29 cellular contexts compared by ENCODE assay signal in genomic region chr15:80462111-80462510, GRCh38. TPM values are rescaled to one million over a fixed set of nuclear protein-coding genes. Genes with fewer than 3 reads are reported as not detected.
"Had no signal": no experiment of that assay in that cellular context is flagged by ENCODE, and none has a peak within 500 bp of the region (broad histone marks: within the 10 kb centered on the region; RNA-seq: fewer than 3 reads in every experiment).

No MANE protein-coding gene starts in this region.

- H3K27ac Mint-ChIP-seq: immature natural killer cell; mesothelial cell of epicardium; naive thymus-derived CD4-positive, alpha-beta T cell; natural killer cell treated with Interleukin-12 subunit alpha and Interleukin-12 subunit beta and Interleukin-15 and Interleukin-18, amount 100 ng/mL, for 72 hours; stimulated activated effector memory CD8-positive, alpha-beta T cell treated with anti-CD3 and anti-CD28 coated beads, Interleukin-12 subunit alpha, Interleukin-12 subunit beta, amount 100 ng/mL, for 72 hours; stimulated activated naive CD8-positive, alpha-beta T cell treated with anti-CD3 and anti-CD28 coated beads, Interleukin-15, Interleukin-2, amounts not matched to agents 100 ng/mL and 50 ng/mL, for 24 hours had no signal

- H3K79me2 ChIP-seq: parathyroid adenoma had no signal

- H3K9me3 ChIP-seq: heart left ventricle, left lung, lower lobe of right lung, neutrophil, psoas muscle, right atrium auricular region, spleen, suprapubic skin, tibial nerve, upper lobe of left lung, vagina had no signal

- H3K27me3 ChIP-seq: neural progenitor cell, right atrium auricular region, suprapubic skin, tibial nerve, upper lobe of left lung, vagina had no signal

- H3K4me2 ChIP-seq: neural progenitor cell had no signal

- H3K36me3 ChIP-seq: heart left ventricle, left lung, lower lobe of right lung, neural progenitor cell, neutrophil, right atrium auricular region, spleen, suprapubic skin, tibial nerve, upper lobe of left lung, vagina had no signal

- DNase-seq: hypothalamus; immature natural killer cell; kidney; left lung; lower lobe of right lung; mammary epithelial cell; mesendoderm; naive thymus-derived CD4-positive, alpha-beta T cell; occipital lobe; psoas muscle; small intestine; spleen; stimulated activated CD4-positive, alpha-beta T cell treated with anti-CD3 and anti-CD28 coated beads, Interleukin-4, amount 100 ng/mL, for 24 hours; stimulated activated naive CD4-positive, alpha-beta T cell; upper lobe of left lung had no signal

- H3K4me3 ChIP-seq: heart left ventricle, left lung, lower lobe of right lung, neural progenitor cell, psoas muscle, right atrium auricular region, spleen, suprapubic skin, tibial nerve, upper lobe of left lung, vagina had no signal

- H3K9me3 Mint-ChIP-seq: immature natural killer cell; mesothelial cell of epicardium; naive thymus-derived CD4-positive, alpha-beta T cell; natural killer cell treated with Interleukin-12 subunit alpha and Interleukin-12 subunit beta and Interleukin-15 and Interleukin-18, amount 100 ng/mL, for 72 hours; neural progenitor cell; stimulated activated effector memory CD8-positive, alpha-beta T cell treated with anti-CD3 and anti-CD28 coated beads, Interleukin-12 subunit alpha, Interleukin-12 subunit beta, amount 100 ng/mL, for 72 hours; stimulated activated naive CD8-positive, alpha-beta T cell treated with anti-CD3 and anti-CD28 coated beads, Interleukin-15, Interleukin-2, amounts not matched to agents 100 ng/mL and 50 ng/mL, for 24 hours had no signal

- H3K36me3 Mint-ChIP-seq: immature natural killer cell; naive thymus-derived CD4-positive, alpha-beta T cell; natural killer cell treated with Interleukin-12 subunit alpha and Interleukin-12 subunit beta and Interleukin-15 and Interleukin-18, amount 100 ng/mL, for 72 hours; stimulated activated effector memory CD8-positive, alpha-beta T cell treated with anti-CD3 and anti-CD28 coated beads, Interleukin-12 subunit alpha, Interleukin-12 subunit beta, amount 100 ng/mL, for 72 hours had no signal

- H3K9ac ChIP-seq: neural progenitor cell, parathyroid adenoma had no signal

- H3K27ac ChIP-seq: heart left ventricle, left lung, lower lobe of right lung, neural progenitor cell, neutrophil, parathyroid adenoma, psoas muscle, right atrium auricular region, spleen, suprapubic skin, tibial nerve, upper lobe of left lung, vagina had no signal

- H2AFZ ChIP-seq: neural progenitor cell, parathyroid adenoma had no signal

- ATAC-seq: left colon; naive thymus-derived CD4-positive, alpha-beta T cell; stimulated activated effector memory CD8-positive, alpha-beta T cell treated with anti-CD3 and anti-CD28 coated beads, Interleukin-12 subunit alpha, Interleukin-12 subunit beta, amount 100 ng/mL, for 72 hours had no signal

- H3K4me1 Mint-ChIP-seq: immature natural killer cell; naive thymus-derived CD4-positive, alpha-beta T cell; stimulated activated effector memory CD8-positive, alpha-beta T cell treated with anti-CD3 and anti-CD28 coated beads, Interleukin-12 subunit alpha, Interleukin-12 subunit beta, amount 100 ng/mL, for 72 hours had no signal

- H3K4me1 ChIP-seq: neural progenitor cell, parathyroid adenoma, psoas muscle, spleen, suprapubic skin, vagina had no signal

- H3K4me3 Mint-ChIP-seq: immature natural killer cell; mesothelial cell of epicardium; naive thymus-derived CD4-positive, alpha-beta T cell; natural killer cell treated with Interleukin-12 subunit alpha and Interleukin-12 subunit beta and Interleukin-15 and Interleukin-18, amount 100 ng/mL, for 72 hours; neural progenitor cell; stimulated activated effector memory CD8-positive, alpha-beta T cell treated with anti-CD3 and anti-CD28 coated beads, Interleukin-12 subunit alpha, Interleukin-12 subunit beta, amount 100 ng/mL, for 72 hours; stimulated activated naive CD8-positive, alpha-beta T cell treated with anti-CD3 and anti-CD28 coated beads, Interleukin-15, Interleukin-2, amounts not matched to agents 100 ng/mL and 50 ng/mL, for 24 hours had no signal

RNA-seq across cellular contexts. Expression of gene ARNT2, which starts 57.9 kb away (rescaled TPM):
- total RNA-seq: mononuclear cell; naive thymus-derived CD4-positive, alpha-beta T cell; natural killer cell treated with Interleukin-12 subunit alpha and Interleukin-12 subunit beta and Interleukin-15 and Interleukin-18, amount 100 ng/mL, for 72 hours had no signal
- polyA plus RNA-seq: immature natural killer cell; naive thymus-derived CD4-positive, alpha-beta T cell had no signal
